8 cellular contexts compared by ENCODE assay signal in the genomic region with DNA sequence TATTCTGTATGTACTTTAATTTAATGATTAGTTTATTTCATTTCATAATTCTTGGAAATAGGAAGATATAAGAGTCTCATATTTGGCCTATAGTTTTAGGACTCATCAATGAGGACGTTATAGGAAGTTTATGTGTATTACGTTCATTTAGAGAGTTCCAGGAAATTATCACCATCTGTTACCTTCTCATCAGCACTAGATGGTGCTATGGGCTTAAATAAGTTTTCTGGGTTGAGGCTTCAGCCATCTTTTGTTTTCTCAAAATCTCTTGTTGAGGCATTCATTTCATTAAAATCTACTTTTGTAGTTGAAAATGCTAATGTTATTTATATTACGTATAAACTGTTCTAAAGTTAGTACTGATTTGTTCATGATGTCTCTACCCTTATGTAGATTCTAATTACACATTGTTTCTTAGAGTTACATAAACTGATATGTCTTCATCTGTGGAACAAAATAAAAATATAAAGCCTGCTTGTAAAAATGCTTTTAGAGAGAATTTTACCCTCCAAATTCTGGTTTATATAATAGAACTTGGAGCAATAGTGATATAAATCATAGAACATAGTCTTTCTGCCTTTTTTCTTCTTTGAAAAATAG.
A peak's percentile ranks its signal among the peaks of the same experiment; 100 is the strongest.
DNase-seq lines count a peak whose midpoint lies in the region; ATAC-seq and TF ChIP-seq lines count a peak whose summit lies in the region.

No MANE protein-coding gene starts in this region.

- H3K36me3 ChIP-seq in DND-41 (ENCODE audit: insufficient read depth, low read length) = no peaks in the 10 kb centered on the region
- no peaks in the 10 kb centered on the region for H3K36me3 ChIP-seq in adipocyte (ENCODE audit: control insufficient read depth, insufficient read depth, low read length, severe bottlenecking)

- H3K4me3 ChIP-seq in DND-41 (ENCODE audit: low read depth in 1 of 2, low read length in 2 of 2) = no peak overlapping the region; a peak in 1 of 4 replicates
- no peak overlapping the region for H3K4me3 ChIP-seq in adipocyte (ENCODE audit: low read length)

- ATAC-seq in DND-41 (ENCODE audit: insufficient read depth, low read depth) = peak; percentile 90
- peak; percentile 96 for ATAC-seq in GM19452 (IDR thresholded peaks at IDR 0.05; ENCODE audit: unreplicated experiment)
- peak; percentile 96 for ATAC-seq in HG03432 (IDR thresholded peaks at IDR 0.05; ENCODE audit: unreplicated experiment)

- TF ChIP-seq CTCF in DND-41 (IDR thresholded peaks at IDR 0.05; ENCODE audit: borderline replicate concordance, extremely low read depth, low read length, poor library complexity, severe bottlenecking) = peak; percentile 84

- H3K4me1 ChIP-seq in DND-41 (ENCODE audit: insufficient read depth, low read length) (peaks cover 21% of the 10 kb centered on the region), adipocyte (ENCODE audit: control insufficient read depth, insufficient read depth, low read length) (no peaks in the 10 kb centered on the region)

- no peaks in the 10 kb centered on the region for H4K20me1 ChIP-seq in DND-41 (ENCODE audit: insufficient read depth, low read length)

- no peaks in the 10 kb centered on the region for H3K9me3 ChIP-seq in DND-41 (ENCODE audit: insufficient read depth, low read length, severe bottlenecking)
- no peaks in the 10 kb centered on the region for H3K9me3 ChIP-seq in adipocyte (ENCODE audit: control insufficient read depth, low read length)

- H3K79me2 ChIP-seq in DND-41 (ENCODE audit: insufficient read depth, low read length) = no peaks in the 10 kb centered on the region

- DNase-seq in DND-41 = peak; percentile 7
- DNase-seq in NCI-H2227 treated with DMSO at 0.1 percent for 48 hours (lab: John Stamatoyannopoulos, UW) = peak; percentile 51
- peak; percentile 84 for DNase-seq in adipocyte (ENCODE audit: low read depth)
- DNase-seq in iPS-NIHi7 (ENCODE audit: extremely low spot score) = peak; percentile 54
- DNase-seq in stromal cell of bone marrow (ENCODE audit: low read depth) = peak; percentile 42
- no peak for DNase-seq in mesenteric fat pad (ENCODE audit: low spot score)

- peak overlapping the region; percentile 69 for H2AFZ ChIP-seq in DND-41 (ENCODE audit: low read depth, low read length)

- H3K9ac ChIP-seq in DND-41 (ENCODE audit: low read depth, low read length) (no peak overlapping the region), adipocyte (ENCODE audit: low read length) (peak overlapping the region; percentile 25)

- H3K27me3 ChIP-seq in DND-41 (ENCODE audit: insufficient read depth, low read length, poor library complexity) (no peaks in the 10 kb centered on the region), adipocyte (replicated peaks; ENCODE audit: control insufficient read depth, insufficient read depth, low read length) (no peaks in the 10 kb centered on the region)

- H3K27ac ChIP-seq in DND-41 (ENCODE audit: low read length) = no peak overlapping the region

- peak overlapping the region; percentile 40 for H3K4me2 ChIP-seq in DND-41 (ENCODE audit: insufficient read depth, low read length)
